Comparison of ENCODE assay signal across 1 cellular context in the genomic region with DNA sequence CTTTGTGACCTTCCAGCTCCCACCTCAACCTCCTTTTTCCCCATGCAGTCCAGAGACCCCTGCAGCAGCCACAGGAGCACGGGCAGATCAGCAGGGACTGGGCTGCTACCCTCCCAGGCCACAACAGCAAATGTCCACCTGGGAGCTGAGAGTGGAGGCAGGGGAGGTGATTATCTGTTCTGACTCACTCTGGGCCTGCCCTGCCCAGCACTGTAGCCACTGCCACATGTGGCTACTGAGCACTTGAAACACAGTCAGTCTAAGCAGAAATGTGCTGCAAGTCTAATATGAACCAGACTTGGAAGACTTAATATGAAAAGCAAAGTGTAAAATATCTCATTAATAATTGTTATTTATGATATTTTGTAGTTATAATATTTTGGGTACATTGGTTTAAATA.
TF ChIP-seq lines count a peak whose summit lies in the region.

No MANE protein-coding gene starts in this region.

TF ChIP-seq in GM23338, 12 proteins besides CTCF, POLR2A, EP300 and RAD21 (continued from another document):
- TF ChIP-seq ZNF462 (CRISPR knock-in tag; IDR thresholded peaks at IDR 0.05) (no peak), EZH2 (IDR thresholded peaks at IDR 0.05; ENCODE audit: low read depth, unreplicated experiment) (no peak)
- TF ChIP-seq, protein P1, sequence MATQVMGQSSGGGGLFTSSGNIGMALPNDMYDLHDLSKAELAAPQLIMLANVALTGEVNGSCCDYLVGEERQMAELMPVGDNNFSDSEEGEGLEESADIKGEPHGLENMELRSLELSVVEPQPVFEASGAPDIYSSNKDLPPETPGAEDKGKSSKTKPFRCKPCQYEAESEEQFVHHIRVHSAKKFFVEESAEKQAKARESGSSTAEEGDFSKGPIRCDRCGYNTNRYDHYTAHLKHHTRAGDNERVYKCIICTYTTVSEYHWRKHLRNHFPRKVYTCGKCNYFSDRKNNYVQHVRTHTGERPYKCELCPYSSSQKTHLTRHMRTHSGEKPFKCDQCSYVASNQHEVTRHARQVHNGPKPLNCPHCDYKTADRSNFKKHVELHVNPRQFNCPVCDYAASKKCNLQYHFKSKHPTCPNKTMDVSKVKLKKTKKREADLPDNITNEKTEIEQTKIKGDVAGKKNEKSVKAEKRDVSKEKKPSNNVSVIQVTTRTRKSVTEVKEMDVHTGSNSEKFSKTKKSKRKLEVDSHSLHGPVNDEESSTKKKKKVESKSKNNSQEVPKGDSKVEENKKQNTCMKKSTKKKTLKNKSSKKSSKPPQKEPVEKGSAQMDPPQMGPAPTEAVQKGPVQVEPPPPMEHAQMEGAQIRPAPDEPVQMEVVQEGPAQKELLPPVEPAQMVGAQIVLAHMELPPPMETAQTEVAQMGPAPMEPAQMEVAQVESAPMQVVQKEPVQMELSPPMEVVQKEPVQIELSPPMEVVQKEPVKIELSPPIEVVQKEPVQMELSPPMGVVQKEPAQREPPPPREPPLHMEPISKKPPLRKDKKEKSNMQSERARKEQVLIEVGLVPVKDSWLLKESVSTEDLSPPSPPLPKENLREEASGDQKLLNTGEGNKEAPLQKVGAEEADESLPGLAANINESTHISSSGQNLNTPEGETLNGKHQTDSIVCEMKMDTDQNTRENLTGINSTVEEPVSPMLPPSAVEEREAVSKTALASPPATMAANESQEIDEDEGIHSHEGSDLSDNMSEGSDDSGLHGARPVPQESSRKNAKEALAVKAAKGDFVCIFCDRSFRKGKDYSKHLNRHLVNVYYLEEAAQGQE (IDR thresholded peaks at IDR 0.05; ENCODE audit: unreplicated experiment): no peak
